In the genomic region with DNA sequence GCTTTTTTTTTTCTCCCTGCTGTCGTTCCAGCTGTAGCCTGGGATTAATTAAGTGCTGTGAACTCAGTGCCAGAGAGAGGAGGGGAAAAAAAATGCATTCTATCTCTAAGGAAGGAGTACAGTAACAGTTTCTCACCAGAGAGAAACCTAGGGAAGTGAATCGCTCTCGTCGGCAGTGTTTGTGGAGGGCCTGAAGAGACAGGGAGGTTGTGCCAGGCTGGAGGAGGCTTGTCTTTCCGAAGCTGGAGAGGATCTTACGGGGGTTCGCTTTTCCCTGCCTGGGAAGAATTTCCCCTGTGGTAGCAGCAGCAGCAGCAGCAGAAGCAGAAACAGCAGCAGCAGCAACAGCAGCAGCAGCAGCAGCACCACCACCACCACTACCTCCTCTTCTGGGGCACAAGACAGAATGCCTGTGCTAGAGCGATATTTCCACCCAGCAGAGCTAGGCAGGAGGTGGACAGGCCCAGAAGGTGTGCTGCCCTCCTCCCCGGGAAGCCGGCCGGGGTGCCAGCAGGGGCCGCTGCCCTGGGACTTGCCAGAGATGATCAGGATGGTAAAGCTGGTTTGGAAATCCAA, we compare ENCODE assay signal across 10 cellular contexts.
DNase-seq lines count a peak whose midpoint lies in the region; ATAC-seq and TF ChIP-seq lines count a peak whose summit lies in the region.
"Had no signal": no experiment of that assay in that cellular context is flagged by ENCODE, and none has a peak within 500 bp of the region (broad histone marks: within the 10 kb centered on the region; RNA-seq: fewer than 3 reads in every experiment).

No MANE protein-coding gene starts in this region.

- POLR2A ChIA-PET in MCF 10A (lab: Yijun Ruan, JAX), result interaction anchor here (1.1 kb wide), 1 partner anchor 212 kb away, joined by 3 read pairs; a partner anchor contains a TSS

- H3K27me3 Mint-ChIP-seq in MCF 10A (ENCODE audit: insufficient read depth, unreplicated experiment) (no peaks in the 10 kb centered on the region), naive B cell (no peaks in the 10 kb centered on the region)

- H3K4me1 ChIP-seq in breast epithelium (peaks cover 0 to 4% of the 10 kb centered on the region in 2 donors), esophagus muscularis mucosa (peaks cover 24 to 79% (median 60%) of the 10 kb centered on the region in 4 donors), vagina (peaks cover 38% of the 10 kb centered on the region)

- no peak for TF ChIP-seq EP300 in esophagus muscularis mucosa (IDR thresholded peaks at IDR 0.05)

- WGBS in esophagus muscularis mucosa, result 23% methylated on average over 12 of the region's 12 CpGs

- TF ChIP-seq CTCF in breast epithelium (IDR thresholded peaks at IDR 0.05) (no peak), MCF 10A (IDR thresholded peaks at IDR 0.05; ENCODE audit: unreplicated experiment) (no peak), esophagus muscularis mucosa (IDR thresholded peaks at IDR 0.05) (peak; percentile 8 to 42 (median 17)), vagina (IDR thresholded peaks at IDR 0.05) (no peak)

- H3K36me3 Mint-ChIP-seq in MCF 10A (ENCODE audit: insufficient read depth, unreplicated experiment) (no peaks in the 10 kb centered on the region), naive B cell (no peaks in the 10 kb centered on the region)

- H3K9me3 Mint-ChIP-seq in MCF 10A (ENCODE audit: unreplicated experiment) (no peaks in the 10 kb centered on the region), naive B cell (no peaks in the 10 kb centered on the region)

- DNase-seq in breast epithelium (ENCODE audit: low spot score in 2 of 2) (no peak), MCF 10A (ENCODE audit: unreplicated experiment) (no peak), esophagus muscularis mucosa (ENCODE audit: extremely low spot score) (no peak), naive B cell (no peak), vagina (ENCODE audit: extremely low spot score in 2 of 2) (no peak), SHP77 (lab: John Stamatoyannopoulos, UW) (no peak), MV-4-11 (lab: John Stamatoyannopoulos, UW) (no peak)
- no peak for DNase-seq in activated T-cell treated with anti-CD3 and anti-CD28 coated beads, Interleukin-2, amount 50 U/mL, for 1 hour
- DNase-seq: activated CD4-positive, alpha-beta T cell treated with anti-CD3 and anti-CD28 coated beads for 1 hour; NCI-H1436 had no signal

- H3K9me3 ChIP-seq in breast epithelium, result no peaks in the 10 kb centered on the region
- no peaks in the 10 kb centered on the region for H3K9me3 ChIP-seq in esophagus muscularis mucosa
- no peaks in the 10 kb centered on the region for H3K9me3 ChIP-seq in vagina

- no TSS peak for BruUV-seq in MCF 10A (replicated peaks; lab: Mats Ljungman, UMichigan)

- H3K4me3 ChIP-seq in breast epithelium (peak overlapping the region; percentile 25 to 56 (median 39)), esophagus muscularis mucosa (peak overlapping the region; percentile 44 to 47 (median 46)), vagina (peak overlapping the region; percentile 39 to 46)

- H3K4me3 Mint-ChIP-seq in MCF 10A (ENCODE audit: unreplicated experiment) (no peak overlapping the region), naive B cell (peak overlapping the region in 7 of 8 donors; percentile 2 to 77 (median 21))

- peak overlapping the region; percentile 30 to 45 for H3K27ac ChIP-seq in breast epithelium
- peak overlapping the region; percentile 65 to 78 (median 74) for H3K27ac ChIP-seq in esophagus muscularis mucosa (replicated peaks in 1 of 4)
- H3K27ac ChIP-seq in vagina, result peak overlapping the region; percentile 81

- H3K27me3 ChIP-seq in breast epithelium (no peaks in the 10 kb centered on the region), esophagus muscularis mucosa (no peaks in the 10 kb centered on the region), vagina (no peaks in the 10 kb centered on the region)

- no peaks in the 10 kb centered on the region for H3K4me1 Mint-ChIP-seq in MCF 10A (ENCODE audit: insufficient read depth, unreplicated experiment)
- peaks cover 14 to 20% (median 19%) of the 10 kb centered on the region in 3 donors for H3K4me1 Mint-ChIP-seq in naive B cell

- H3K27ac Mint-ChIP-seq in MCF 10A (ENCODE audit: low read depth, unreplicated experiment) (no peak overlapping the region), naive B cell (peak overlapping the region; percentile 1 to 88 (median 72))

- intact Hi-C loops in breast epithelium (cut with DNase I; ENCODE audit: low total_unique reads), result no loop called here
- intact Hi-C loops in MCF 10A (cut with micrococcal nuclease), result no loop called here
- intact Hi-C loops in esophagus muscularis mucosa (cut with DNase I), result no loop called here
- intact Hi-C loops in vagina (cut with DNase I), result no loop called here

- CTCF ChIA-PET in MCF 10A (lab: Yijun Ruan, JAX), result interaction anchor here (1.2 kb wide), 1 partner anchor 46 kb away, joined by 3 read pairs; no protein-coding TSS in a partner anchor

- H3K36me3 ChIP-seq in breast epithelium (no peaks in the 10 kb centered on the region), esophagus muscularis mucosa (no peaks in the 10 kb centered on the region), vagina (no peaks in the 10 kb centered on the region)

- ATAC-seq in naive B cell (ENCODE audit: low read depth in 2 of 2), result peak; percentile 21 to 26

- TF ChIP-seq POLR2A in breast epithelium (IDR thresholded peaks at IDR 0.05), result no peak
- no peak for TF ChIP-seq POLR2A in esophagus muscularis mucosa (IDR thresholded peaks at IDR 0.05; ENCODE audit: low read depth)
- no peak for TF ChIP-seq POLR2A in vagina (IDR thresholded peaks at IDR 0.05)

Comparison
In these comparisons a context has a peak if more than half of its experiments do, and no peak if none do; other contexts are left out.
1. CTCF ChIP-seq: peak in esophagus muscularis mucosa (3 of 3); none in breast epithelium (0 of 3), MCF 10A (single experiment) and vagina (0 of 3).
2. Peak in every context shown above with its lines, with median percentiles within 50 percentile points of each other: H3K27ac ChIP-seq and H3K4me3 ChIP-seq.